ENCODE assay signal across 8 cellular contexts in the genomic region with DNA sequence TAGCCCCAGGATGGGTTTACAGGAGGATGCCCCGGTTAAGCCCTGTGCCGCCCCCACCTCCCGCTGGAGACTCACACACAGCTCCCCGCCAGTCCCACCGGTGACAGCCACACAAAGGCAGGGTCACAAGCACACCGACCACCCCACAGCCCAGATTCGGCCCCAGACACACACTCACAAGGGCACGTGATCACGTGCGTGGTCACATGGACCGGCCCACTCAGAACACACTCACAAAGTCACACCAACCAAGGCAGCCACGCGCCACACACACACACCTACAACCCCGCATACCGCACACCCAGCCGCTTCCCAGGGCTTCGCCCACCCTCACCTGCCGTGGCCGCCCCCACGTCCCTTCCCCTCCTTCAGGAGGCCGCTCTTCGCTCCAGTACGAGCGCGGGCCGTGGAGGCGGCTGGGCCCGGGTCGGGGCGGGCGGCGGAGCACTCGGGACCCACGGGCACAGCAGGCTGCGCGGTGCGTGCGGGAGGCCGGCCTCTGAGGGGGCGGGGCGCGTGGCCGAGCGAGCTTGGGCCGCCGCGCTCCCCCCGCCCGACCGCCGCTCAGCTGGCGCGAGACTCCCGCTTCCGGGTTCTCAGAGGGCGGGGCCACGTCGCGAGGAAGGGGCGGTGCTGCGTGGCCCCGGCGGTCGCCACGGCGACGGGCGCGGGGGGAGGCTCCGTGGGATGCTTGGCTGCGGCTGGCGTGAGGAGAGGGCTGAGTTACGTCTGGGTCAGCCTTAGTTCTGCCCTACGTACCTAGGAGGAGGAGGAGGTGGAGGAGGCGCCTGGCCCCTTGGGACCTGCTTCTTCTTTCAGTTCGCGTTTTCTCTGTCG. TPM values are rescaled to one million over a fixed set of nuclear protein-coding genes. Genes with fewer than 3 reads are reported as not detected.
DNase-seq lines count a peak whose midpoint lies in the region; ATAC-seq and TF ChIP-seq lines count a peak whose summit lies in the region.

A gene with protein sequence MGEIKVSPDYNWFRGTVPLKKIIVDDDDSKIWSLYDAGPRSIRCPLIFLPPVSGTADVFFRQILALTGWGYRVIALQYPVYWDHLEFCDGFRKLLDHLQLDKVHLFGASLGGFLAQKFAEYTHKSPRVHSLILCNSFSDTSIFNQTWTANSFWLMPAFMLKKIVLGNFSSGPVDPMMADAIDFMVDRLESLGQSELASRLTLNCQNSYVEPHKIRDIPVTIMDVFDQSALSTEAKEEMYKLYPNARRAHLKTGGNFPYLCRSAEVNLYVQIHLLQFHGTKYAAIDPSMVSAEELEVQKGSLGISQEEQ (minus strand): TSS at position 584 of the 837 bp plus-strand sequence. CDS start 6,345 bp downstream, outside the sequence.

- H3K4me3 ChIP-seq in PC-9 (peak within 1 kb of the TSS; percentile 87), mucosa of rectum (ENCODE audit: low read length in 2 of 2) (peak within 1 kb of the TSS; percentile 94 to 100)

- peaks cover 10% of the 10 kb centered on the region; the same call in 1 of the 2 replicates for H3K4me1 ChIP-seq in PC-9 (replicated peaks; ENCODE audit: insufficient read depth)
- H3K4me1 ChIP-seq in mucosa of rectum (ENCODE audit: control insufficient read depth in 2 of 2, insufficient read depth in 2 of 2, low read length in 2 of 2): peaks cover 11 to 18% of the 10 kb centered on the region in 2 donors

- H3K27ac ChIP-seq in PC-9: peak within 1 kb of the TSS; percentile 63
- H3K27ac ChIP-seq in mucosa of rectum (ENCODE audit: low read depth in 2 of 2, low read length in 2 of 2): peak within 1 kb of the TSS; percentile 86 to 90

- DNase-seq in DMS53 (lab: John Stamatoyannopoulos, UW) (peak; percentile 96), KBM-7 (peak; percentile 99), PC-9 (peak; percentile 70 to 97), erythroblast (lab: John Stamatoyannopoulos, UW) (peak; percentile 92 to 95)
- DNase-seq in activated T-cell treated with anti-CD3 and anti-CD28 coated beads, Interleukin-2, amount 50 U/mL, for 1 hour: peak; percentile 90
- DNase-seq in stimulated activated CD8-positive, alpha-beta memory T cell treated with anti-CD3 and anti-CD28 coated beads, Interleukin-4, amount 100 ng/mL, for 4 hours (ENCODE audit: low read depth in 2 of 2, low spot score in 1 of 2): peak; percentile 69 to 84

- in situ Hi-C loops in KBM-7 (cut with MboI; ENCODE audit: low pct_unique_long_range_greater_than_20kb, low sequenced_read_pairs): no loop called here

- no peaks in the 10 kb centered on the region for H4K20me1 ChIP-seq in PC-9 (ENCODE audit: insufficient read depth)

- ATAC-seq in GM21723 (IDR thresholded peaks at IDR 0.05; ENCODE audit: unreplicated experiment): peak; percentile 93

- no TSS peak for BruUV-seq in PC-9 (replicated peaks; lab: Mats Ljungman, UMichigan)

- CTCF ChIA-PET in PC-9 (lab: Charles Lee): no interaction called here

- H3K9ac ChIP-seq in mucosa of rectum (ENCODE audit: low read depth in 1 of 2, low read length in 2 of 2): peak within 1 kb of the TSS; percentile 95 to 96

- peaks cover 4% of the 10 kb centered on the region; the same call in 1 of the 2 replicates for H3F3A ChIP-seq in PC-9 (ENCODE audit: insufficient read depth, low read depth)

- H3K27me3 ChIP-seq in PC-9 (ENCODE audit: insufficient read depth, low read depth) (no peaks in the 10 kb centered on the region), mucosa of rectum (ENCODE audit: control insufficient read depth in 2 of 2, insufficient read depth in 2 of 2, low read length in 2 of 2) (no peaks in the 10 kb centered on the region)

- H3K79me2 ChIP-seq in PC-9 (ENCODE audit: low read depth): peaks cover 29% of the 10 kb centered on the region

- H3K9me3 ChIP-seq in PC-9 (ENCODE audit: insufficient read depth, low read depth): no peaks in the 10 kb centered on the region
- H3K9me3 ChIP-seq in mucosa of rectum (ENCODE audit: control insufficient read depth in 2 of 2, low read length in 2 of 2): no peaks in the 10 kb centered on the region

- POLR2A ChIA-PET in PC-9 (lab: Charles Lee; ENCODE audit: unreplicated experiment): interaction anchor here (0.6 to 0.7 kb wide), 2 partner anchors 144 to 438 kb away, joined by 5 to 10 read pairs; a partner anchor contains a TSS

- TF ChIP-seq CTCF in PC-9 (conservative IDR thresholded peaks at IDR 0.05): no peak

- intact Hi-C loops in PC-9 (cut with micrococcal nuclease; ENCODE audit: unreplicated experiment): no loop called here

- H3K4me2 ChIP-seq in PC-9: peak within 1 kb of the TSS; percentile 91

- peak; percentile 79 for TF ChIP-seq POLR2A in erythroblast (IDR thresholded peaks at IDR 0.05; ENCODE audit: low read length)

- H2AFZ ChIP-seq in PC-9: peak within 1 kb of the TSS; percentile 93

- H3K36me3 ChIP-seq in PC-9 (ENCODE audit: low read depth) (no peaks in the 10 kb centered on the region), mucosa of rectum (ENCODE audit: control insufficient read depth in 2 of 2, insufficient read depth in 2 of 2, low read length in 2 of 2) (peaks cover 0 to 3% of the 10 kb centered on the region in 2 donors)

- no peaks in the 10 kb centered on the region for H3K9me2 ChIP-seq in PC-9 (ENCODE audit: insufficient read depth)

RNA-seq across cellular contexts. Expression of the gene that starts here (rescaled TPM):
- total RNA-seq in PC-9 (2021): 88.3 and 91.7 TPM in 2 replicates

Comparison
In these comparisons a context has a peak if more than half of its experiments do, and no peak if none do; other contexts are left out.
1. Peak in every context shown above with its lines: DNase-seq, ATAC-seq, H3K4me3 ChIP-seq and H3K27ac ChIP-seq.